11 cellular contexts compared by ENCODE assay signal in the genomic region with DNA sequence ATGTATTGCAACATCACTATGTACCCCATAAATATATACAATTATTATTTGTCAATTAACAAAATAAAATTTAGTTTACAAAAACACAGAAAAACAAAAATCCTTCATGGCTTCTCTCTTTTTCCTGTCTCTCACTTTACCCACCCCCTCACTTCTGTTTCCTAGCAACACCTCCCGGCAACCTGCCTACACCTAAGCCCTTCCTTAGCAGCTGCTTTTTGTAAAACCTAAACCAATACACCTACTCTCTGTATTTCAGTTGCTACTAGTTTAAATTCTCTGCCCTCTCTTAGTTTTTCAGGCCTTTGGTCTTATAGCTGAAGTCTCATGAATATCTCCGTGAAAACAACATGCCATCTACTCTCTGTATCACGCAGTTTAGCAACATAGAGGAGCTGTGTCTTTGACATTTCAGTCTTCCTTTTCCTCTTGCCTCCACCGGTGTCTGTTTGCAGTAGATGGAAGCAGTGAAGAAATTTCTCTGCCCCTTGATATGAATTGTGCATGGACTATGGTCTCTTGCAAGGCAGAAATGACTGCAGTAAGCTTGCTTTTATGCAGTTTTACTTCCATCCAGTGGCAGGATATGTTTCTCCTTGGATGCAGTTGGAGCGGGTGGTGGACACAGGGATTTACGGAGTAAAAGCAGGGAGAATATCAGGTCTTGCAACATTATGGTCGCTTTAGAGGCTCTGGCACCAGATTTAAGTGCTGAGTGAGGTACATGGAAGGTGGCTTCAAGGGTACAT. TPM values are rescaled to one million over a fixed set of nuclear protein-coding genes. Genes with fewer than 3 reads are reported as not detected.
A peak's percentile ranks its signal among the peaks of the same experiment; 100 is the strongest.
DNase-seq lines count a peak whose midpoint lies in the region; ATAC-seq and TF ChIP-seq lines count a peak whose summit lies in the region.
"Had no signal": no experiment of that assay in that cellular context is flagged by ENCODE, and none has a peak within 500 bp of the region (broad histone marks: within the 10 kb centered on the region; RNA-seq: fewer than 3 reads in every experiment).

No MANE protein-coding gene starts in this region.

- intact Hi-C loops in activated CD4-positive, alpha-beta T cell treated with anti-CD3 and anti-CD28 coated beads for 36 hours (cut with DNase I, micrococcal nuclease) = no loop called here

- no peak for ATAC-seq in activated CD4-positive, alpha-beta T cell treated with anti-CD3 and anti-CD28 coated beads for 36 hours
- ATAC-seq in GM19467 (IDR thresholded peaks at IDR 0.05; ENCODE audit: unreplicated experiment) (no peak), GM19324 (IDR thresholded peaks at IDR 0.05; ENCODE audit: low FRiP score, unreplicated experiment) (no peak)
- ATAC-seq in activated CD4-positive, CD25-positive, alpha-beta regulatory T cell treated with anti-CD3 and anti-CD28 coated beads, Interleukin-2, amount 50 U/mL, for 24 hours = no peak

- no peaks in the 10 kb centered on the region for H3K9me3 Mint-ChIP-seq in activated CD4-positive, alpha-beta T cell treated with anti-CD3 and anti-CD28 coated beads for 36 hours (ENCODE audit: low read depth)

- DNase-seq in activated CD4-positive, alpha-beta T cell treated with anti-CD3 and anti-CD28 coated beads for 36 hours = peak; percentile 28
- DNase-seq in activated CD4-positive, alpha-beta T cell treated with anti-CD3 and anti-CD28 coated beads for 4 hours = no peak
- DNase-seq in NCI-H345 treated with DMSO at 0.1 percent for 48 hours (lab: John Stamatoyannopoulos, UW; ENCODE audit: unreplicated experiment) = peak; percentile 24
- DNase-seq in epithelial cell of esophagus (ENCODE audit: low read depth) = no peak
- DNase-seq in superior temporal gyrus (ENCODE audit: extremely low spot score) = peak; percentile 29
- DNase-seq: DND-41, left ventricle myocardium inferior had no signal

- TF ChIP-seq CTCF in epithelial cell of esophagus (IDR thresholded peaks at IDR 0.05; ENCODE audit: insufficient read depth, low read depth, low read length, missing control alignments) = peak; percentile 6

- no peak overlapping the region for H3K4me3 Mint-ChIP-seq in activated CD4-positive, alpha-beta T cell treated with anti-CD3 and anti-CD28 coated beads for 36 hours
- H3K4me3 Mint-ChIP-seq: neural crest cell had no signal

- H3K27me3 Mint-ChIP-seq in activated CD4-positive, alpha-beta T cell treated with anti-CD3 and anti-CD28 coated beads for 36 hours = peaks cover 2% of the 10 kb centered on the region

- H3K36me3 Mint-ChIP-seq in activated CD4-positive, alpha-beta T cell treated with anti-CD3 and anti-CD28 coated beads for 36 hours (ENCODE audit: low read depth) = no peaks in the 10 kb centered on the region

- CTCF ChIA-PET in activated CD4-positive, alpha-beta T cell treated with anti-CD3 and anti-CD28 coated beads for 36 hours (lab: Charles Lee) = interaction anchor here (0.7 kb wide), 2 partner anchors 9 to 554 kb away, joined by 3 to 6 read pairs; no protein-coding TSS in a partner anchor

- POLR2A ChIA-PET in activated CD4-positive, alpha-beta T cell treated with anti-CD3 and anti-CD28 coated beads for 36 hours (lab: Charles Lee) = no interaction called here

- peaks cover 6% of the 10 kb centered on the region for H3K4me1 Mint-ChIP-seq in activated CD4-positive, alpha-beta T cell treated with anti-CD3 and anti-CD28 coated beads for 36 hours

- H3K27ac Mint-ChIP-seq in activated CD4-positive, alpha-beta T cell treated with anti-CD3 and anti-CD28 coated beads for 36 hours = no peak overlapping the region

- H3K4me3 ChIP-seq in epithelial cell of esophagus (ENCODE audit: low read length) = no peak overlapping the region
- H3K4me3 ChIP-seq: left ventricle myocardium inferior had no signal

RNA-seq across cellular contexts. Expression of a gene that starts 42.0 kb away (rescaled TPM):
- 10 to 100 TPM; 11.7 to 13.4 TPM for total RNA-seq in activated CD4-positive, alpha-beta T cell treated with anti-CD3 and anti-CD28 coated beads for 36 hours

Comparison
In these comparisons a context has a peak if more than half of its experiments do, and no peak if none do; other contexts are left out.
1. DNase-seq: peak in activated CD4-positive, alpha-beta T cell treated with anti-CD3 and anti-CD28 coated beads for 36 hours (single experiment), NCI-H345 treated with DMSO at 0.1 percent for 48 hours (single experiment) and superior temporal gyrus (single experiment); none in activated CD4-positive, alpha-beta T cell treated with anti-CD3 and anti-CD28 coated beads for 4 hours (0 of 2) and epithelial cell of esophagus (single experiment).